Comparison of ENCODE assay signal across 1 cellular context in genomic region chr2:69397234-69397633, GRCh38.
TF ChIP-seq lines count a peak whose summit lies in the region.

No MANE protein-coding gene starts in this region.

TF ChIP-seq in HepG2, 621 proteins besides CTCF, POLR2A, EP300 and RAD21 (continued from another document):
- 0 out of 2 replicates have a peak, but pooled peaks have one; percentile 26 for TF ChIP-seq ZGPAT (CRISPR knock-in tag; IDR thresholded peaks at IDR 0.05)
- TF ChIP-seq SOX13 (IDR thresholded peaks at IDR 0.05) = no peak
- TF ChIP-seq SOX13 (CRISPR knock-in tag; conservative IDR thresholded peaks at IDR 0.05 in 1 of 2, IDR thresholded peaks at IDR 0.05 in 1 of 2) = peak in 1 of 2 experiments; percentile 71; a peak in 2 of 4 replicates
- TF ChIP-seq SOX6 (IDR thresholded peaks at IDR 0.05) = no peak
- TF ChIP-seq SOX6 (CRISPR knock-in tag; IDR thresholded peaks at IDR 0.05) = peak; percentile 52; the same call in 1 of the 2 replicates
- peak; percentile 81 for TF ChIP-seq ZNF362 (CRISPR knock-in tag; IDR thresholded peaks at IDR 0.05; ENCODE audit: borderline replicate concordance)
- TF ChIP-seq HOMEZ (CRISPR knock-in tag; IDR thresholded peaks at IDR 0.05; ENCODE audit: low read depth) = 0 out of 2 replicates have a peak, but pooled peaks have one; percentile 24
- peak; percentile 77; the same call in 1 of the 2 replicates for TF ChIP-seq SOX5 (CRISPR knock-in tag; IDR thresholded peaks at IDR 0.05; ENCODE audit: borderline replicate concordance)
- no peak for TF ChIP-seq ZNF644 (CRISPR knock-in tag; IDR thresholded peaks at IDR 0.05; ENCODE audit: low read depth)
- TF ChIP-seq RFX3 (CRISPR knock-in tag; IDR thresholded peaks at IDR 0.05) = no peak
- TF ChIP-seq JUND (CRISPR knock-in tag; IDR thresholded peaks at IDR 0.05) = no peak
- TF ChIP-seq ARID5B (CRISPR knock-in tag; IDR thresholded peaks at IDR 0.05) = 0 out of 2 replicates have a peak, but pooled peaks have one; percentile 22
- TF ChIP-seq HNF1A (IDR thresholded peaks at IDR 0.05; ENCODE audit: low read depth) = peak; percentile 67
- TF ChIP-seq HNF1A (CRISPR knock-in tag; IDR thresholded peaks at IDR 0.05; ENCODE audit: borderline replicate concordance) = peak; percentile 36; the same call in 1 of the 2 replicates
- TF ChIP-seq CEBPG (CRISPR knock-in tag; IDR thresholded peaks at IDR 0.05) = 0 out of 2 replicates have a peak, but pooled peaks have one; percentile 20
